15 cellular contexts compared by ENCODE assay signal in the genomic region with DNA sequence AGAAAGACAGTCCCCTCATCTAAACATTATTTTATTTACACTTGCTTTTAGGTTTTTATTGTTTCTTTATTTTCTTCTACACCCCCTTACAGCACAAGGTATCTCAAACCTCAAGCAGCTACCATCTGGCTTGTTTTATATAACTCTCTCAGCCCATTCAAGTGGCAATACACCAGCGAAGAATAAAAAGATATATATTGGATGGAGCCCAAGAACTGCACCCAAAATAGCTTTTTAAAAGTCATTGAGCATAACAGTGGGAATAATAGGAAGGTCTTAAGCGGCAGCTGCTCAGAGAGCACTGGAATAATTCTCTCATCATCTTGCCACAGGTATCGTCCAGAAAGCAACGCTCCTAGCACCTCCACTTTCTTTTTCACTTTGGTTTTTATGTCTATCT.
DNase-seq lines count a peak whose midpoint lies in the region; ATAC-seq lines count a peak whose summit lies in the region.
"Had no signal": no experiment of that assay in that cellular context is flagged by ENCODE, and none has a peak within 500 bp of the region (broad histone marks: within the 10 kb centered on the region; RNA-seq: fewer than 3 reads in every experiment).

No MANE protein-coding gene starts in this region.

- intact Hi-C loops in left ventricle myocardium superior (cut with micrococcal nuclease): no loop called here
- intact Hi-C loops in head of caudate nucleus (cut with DNase I): no loop called here

- ATAC-seq in left ventricle myocardium superior: peak; percentile 87
- ATAC-seq: GM23338; stimulated activated naive B cell treated with anti-CD40 and anti-IgM and Interleukin-4, amounts not matched to agents 10 μg/mL and 1 μg/mL and 100 μg/mL, for 72 hours had no signal

- DNase-seq in NCI-H1092 (lab: John Stamatoyannopoulos, UW) (peak; percentile 57), NCI-H187 treated with DMSO at 0.1 percent for 48 hours (lab: John Stamatoyannopoulos, UW) (peak; percentile 96), NCI-H69 (lab: John Stamatoyannopoulos, UW) (peak; percentile 80), left ventricle myocardium superior (no peak), head of caudate nucleus (no peak), GF-D8 (lab: John Stamatoyannopoulos, UW) (no peak)
- DNase-seq in activated naive CD4-positive, alpha-beta T cell treated with Interleukin-2 at 50 U/mL for 16 hours: no peak
- DNase-seq: activated CD4-positive, CD25-positive, alpha-beta regulatory T cell; adrenal gland; effector memory CD4-positive, alpha-beta T cell; MV-4-11; OCI-M1; stimulated activated naive B cell treated with anti-CD40 and anti-IgM and Interleukin-4, amounts not matched to agents 10 μg/mL and 1 μg/mL and 100 μg/mL, for 72 hours; transverse colon had no signal

Comparison
In these comparisons a context has a peak if more than half of its experiments do, and no peak if none do; other contexts are left out.
1. DNase-seq: peak in NCI-H1092 (single experiment), NCI-H187 treated with DMSO at 0.1 percent for 48 hours (single experiment) and NCI-H69 (single experiment); none in left ventricle myocardium superior (single experiment), head of caudate nucleus (0 of 42), GF-D8 (single experiment) and activated naive CD4-positive, alpha-beta T cell treated with Interleukin-2 at 50 U/mL for 16 hours (single experiment).